17 cellular contexts compared by ENCODE assay signal in genomic region chr16:3797473-3797872, GRCh38.
DNase-seq lines count a peak whose midpoint lies in the region; ATAC-seq and TF ChIP-seq lines count a peak whose summit lies in the region.
"Had no signal": no experiment of that assay in that cellular context is flagged by ENCODE, and none has a peak within 500 bp of the region (broad histone marks: within the 10 kb centered on the region; RNA-seq: fewer than 3 reads in every experiment).

No MANE protein-coding gene starts in this region.

- H3K4me1 Mint-ChIP-seq in activated CD8-positive, alpha-beta memory T cell treated with anti-CD3 and anti-CD28 coated beads, Interleukin-2, amount 10 ng/mL, durations not matched to agents 7 days and 5 days, result peaks cover 32% of the 10 kb centered on the region
- peaks cover 54% of the 10 kb centered on the region for H3K4me1 Mint-ChIP-seq in activated T-helper 2 cell treated with anti-CD3 and anti-CD28 coated beads, Interferon-gamma antibody, Interleukin-2, Interleukin-4, amounts not matched to agents 10 μg/mL and 5 μg/mL and 100 μg/mL, durations not matched to agents 14 hours and 24 hours and 36 hours (ENCODE audit: low read depth)
- H3K4me1 Mint-ChIP-seq in natural killer cell, result peaks cover 80 to 83% of the 10 kb centered on the region in 2 donors

- H3K9me3 Mint-ChIP-seq in activated CD8-positive, alpha-beta memory T cell treated with anti-CD3 and anti-CD28 coated beads, Interleukin-2, amount 10 ng/mL, durations not matched to agents 7 days and 5 days (ENCODE audit: low read depth), result no peaks in the 10 kb centered on the region
- no peaks in the 10 kb centered on the region for H3K9me3 Mint-ChIP-seq in activated T-helper 2 cell treated with anti-CD3 and anti-CD28 coated beads, Interferon-gamma antibody, Interleukin-2, Interleukin-4, amounts not matched to agents 10 μg/mL and 5 μg/mL and 100 μg/mL, durations not matched to agents 14 hours and 24 hours and 36 hours
- H3K9me3 Mint-ChIP-seq in natural killer cell, result no peaks in the 10 kb centered on the region
- H3K9me3 Mint-ChIP-seq: GM23338 had no signal

- H3K27me3 Mint-ChIP-seq in activated CD8-positive, alpha-beta memory T cell treated with anti-CD3 and anti-CD28 coated beads, Interleukin-2, amount 10 ng/mL, durations not matched to agents 7 days and 5 days, result no peaks in the 10 kb centered on the region
- H3K27me3 Mint-ChIP-seq in activated T-helper 2 cell treated with anti-CD3 and anti-CD28 coated beads, Interferon-gamma antibody, Interleukin-2, Interleukin-4, amounts not matched to agents 10 μg/mL and 5 μg/mL and 100 μg/mL, durations not matched to agents 14 hours and 24 hours and 36 hours (ENCODE audit: low read depth), result peaks cover 10% of the 10 kb centered on the region
- H3K27me3 Mint-ChIP-seq in natural killer cell (ENCODE audit: low read depth in 2 of 2), result no peaks in the 10 kb centered on the region

- CTCF ChIA-PET in activated CD8-positive, alpha-beta memory T cell treated with anti-CD3 and anti-CD28 coated beads, Interleukin-2, amount 10 ng/mL, durations not matched to agents 7 days and 5 days (lab: Charles Lee), result interaction anchor here (1.2 kb wide), 1 partner anchor 83 kb away, joined by 3 read pairs; no protein-coding TSS in a partner anchor

- no peak overlapping the region for H3K27ac Mint-ChIP-seq in activated CD8-positive, alpha-beta memory T cell treated with anti-CD3 and anti-CD28 coated beads, Interleukin-2, amount 10 ng/mL, durations not matched to agents 7 days and 5 days
- H3K27ac Mint-ChIP-seq in activated T-helper 2 cell treated with anti-CD3 and anti-CD28 coated beads, Interferon-gamma antibody, Interleukin-2, Interleukin-4, amounts not matched to agents 10 μg/mL and 5 μg/mL and 100 μg/mL, durations not matched to agents 14 hours and 24 hours and 36 hours, result no peak overlapping the region
- peak overlapping the region in 1 of 2 donors; percentile 23 for H3K27ac Mint-ChIP-seq in natural killer cell

- TF ChIP-seq CTCF in natural killer cell (IDR thresholded peaks at IDR 0.05), result no peak

- DNase-seq in activated CD8-positive, alpha-beta memory T cell treated with anti-CD3 and anti-CD28 coated beads, Interleukin-2, amount 10 ng/mL, durations not matched to agents 7 days and 5 days, result no peak
- no peak for DNase-seq in activated CD8-positive, alpha-beta memory T cell treated with anti-CD3 and anti-CD28 coated beads, Interleukin-2, amount 50 U/mL, for 4 hours
- no peak for DNase-seq in activated T-helper 2 cell treated with anti-CD3 and anti-CD28 coated beads, Interferon-gamma antibody, Interleukin-2, Interleukin-4, amounts not matched to agents 10 μg/mL and 5 μg/mL and 100 μg/mL, durations not matched to agents 14 hours and 24 hours and 36 hours (ENCODE audit: low spot score)
- DNase-seq in natural killer cell (no peak), NOMO-1 treated with DMSO at 0.1 percent for 48 hours (lab: John Stamatoyannopoulos, UW; ENCODE audit: unreplicated experiment) (no peak), NCI-H82 (lab: John Stamatoyannopoulos, UW) (no peak)
- DNase-seq: activated effector memory CD4-positive, alpha-beta T cell treated with anti-CD3 and anti-CD28 coated beads, Interleukin-2, amount 50 U/mL, for 16 hours; Caco-2; NCI-H345; right lobe of liver; stimulated activated CD4-positive, alpha-beta T cell treated with anti-CD3 and anti-CD28 coated beads, Interleukin-2, amount 100 ng/mL, for 48 hours; SW 1271; upper lobe of right lung had no signal

- ATAC-seq in activated CD8-positive, alpha-beta memory T cell treated with anti-CD3 and anti-CD28 coated beads, Interleukin-2, amount 10 ng/mL, durations not matched to agents 7 days and 5 days, result peak; percentile 60
- ATAC-seq in HG02678 (IDR thresholded peaks at IDR 0.05; ENCODE audit: unreplicated experiment) (peak; percentile 49), natural killer cell (peak; percentile 52 to 59 (median 52)), SK-N-SH treated with all-trans-retinoic acid at 6 μM for 48 hours (no peak)
- ATAC-seq: A549 had no signal

- H3K4me3 Mint-ChIP-seq in activated CD8-positive, alpha-beta memory T cell treated with anti-CD3 and anti-CD28 coated beads, Interleukin-2, amount 10 ng/mL, durations not matched to agents 7 days and 5 days, result no peak overlapping the region
- peak overlapping the region; percentile 33 for H3K4me3 Mint-ChIP-seq in activated T-helper 2 cell treated with anti-CD3 and anti-CD28 coated beads, Interferon-gamma antibody, Interleukin-2, Interleukin-4, amounts not matched to agents 10 μg/mL and 5 μg/mL and 100 μg/mL, durations not matched to agents 14 hours and 24 hours and 36 hours (ENCODE audit: low read depth)
- H3K4me3 Mint-ChIP-seq in natural killer cell, result peak overlapping the region; percentile 79
- H3K4me3 Mint-ChIP-seq: GM23338 had no signal

- peaks cover 20% of the 10 kb centered on the region for H3K36me3 Mint-ChIP-seq in activated CD8-positive, alpha-beta memory T cell treated with anti-CD3 and anti-CD28 coated beads, Interleukin-2, amount 10 ng/mL, durations not matched to agents 7 days and 5 days
- peaks cover 39% of the 10 kb centered on the region for H3K36me3 Mint-ChIP-seq in activated T-helper 2 cell treated with anti-CD3 and anti-CD28 coated beads, Interferon-gamma antibody, Interleukin-2, Interleukin-4, amounts not matched to agents 10 μg/mL and 5 μg/mL and 100 μg/mL, durations not matched to agents 14 hours and 24 hours and 36 hours (ENCODE audit: low read depth)
- no peaks in the 10 kb centered on the region for H3K36me3 Mint-ChIP-seq in natural killer cell

- intact Hi-C loops in activated T-helper 2 cell treated with anti-CD3 and anti-CD28 coated beads, Interferon-gamma antibody, Interleukin-2, Interleukin-4, amounts not matched to agents 10 μg/mL and 5 μg/mL and 100 μg/mL, durations not matched to agents 14 hours and 24 hours and 36 hours (cut with micrococcal nuclease), result loop anchor here (1.0 to 5.0 kb wide), 2 partner anchors 8 to 80 kb away; no protein-coding TSS in a partner anchor
- intact Hi-C loops in natural killer cell (cut with micrococcal nuclease), result no loop called here

TF ChIP-seq in SK-N-SH treated with all-trans-retinoic acid at 6 μM for 48 hours, 23 proteins besides CTCF, POLR2A, EP300 and RAD21:
- no peak for TF ChIP-seq TCF4 (CRISPR knock-in tag; IDR thresholded peaks at IDR 0.05; ENCODE audit: borderline replicate concordance)
- TF ChIP-seq ZFP3 (CRISPR knock-in tag; IDR thresholded peaks at IDR 0.05), result no peak
- no peak for TF ChIP-seq RARB (CRISPR knock-in tag; IDR thresholded peaks at IDR 0.05)
- no peak for TF ChIP-seq GLIS3 (CRISPR knock-in tag; IDR thresholded peaks at IDR 0.05)
- TF ChIP-seq, protein P1, sequence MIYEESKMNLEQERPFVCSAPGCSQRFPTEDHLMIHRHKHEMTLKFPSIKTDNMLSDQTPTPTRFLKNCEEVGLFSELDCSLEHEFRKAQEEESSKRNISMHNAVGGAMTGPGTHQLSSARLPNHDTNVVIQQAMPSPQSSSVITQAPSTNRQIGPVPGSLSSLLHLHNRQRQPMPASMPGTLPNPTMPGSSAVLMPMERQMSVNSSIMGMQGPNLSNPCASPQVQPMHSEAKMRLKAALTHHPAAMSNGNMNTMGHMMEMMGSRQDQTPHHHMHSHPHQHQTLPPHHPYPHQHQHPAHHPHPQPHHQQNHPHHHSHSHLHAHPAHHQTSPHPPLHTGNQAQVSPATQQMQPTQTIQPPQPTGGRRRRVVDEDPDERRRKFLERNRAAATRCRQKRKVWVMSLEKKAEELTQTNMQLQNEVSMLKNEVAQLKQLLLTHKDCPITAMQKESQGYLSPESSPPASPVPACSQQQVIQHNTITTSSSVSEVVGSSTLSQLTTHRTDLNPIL (CRISPR knock-in tag; IDR thresholded peaks at IDR 0.05; ENCODE audit: low read depth), result no peak
- TF ChIP-seq OSR1 (CRISPR knock-in tag; IDR thresholded peaks at IDR 0.05), result no peak
- no peak for TF ChIP-seq ZC3H10 (CRISPR knock-in tag; IDR thresholded peaks at IDR 0.05)
- TF ChIP-seq ARNTL (CRISPR knock-in tag; IDR thresholded peaks at IDR 0.05; ENCODE audit: borderline replicate concordance, low read depth), result no peak
